22 cellular contexts compared by ENCODE assay signal in the genomic region with DNA sequence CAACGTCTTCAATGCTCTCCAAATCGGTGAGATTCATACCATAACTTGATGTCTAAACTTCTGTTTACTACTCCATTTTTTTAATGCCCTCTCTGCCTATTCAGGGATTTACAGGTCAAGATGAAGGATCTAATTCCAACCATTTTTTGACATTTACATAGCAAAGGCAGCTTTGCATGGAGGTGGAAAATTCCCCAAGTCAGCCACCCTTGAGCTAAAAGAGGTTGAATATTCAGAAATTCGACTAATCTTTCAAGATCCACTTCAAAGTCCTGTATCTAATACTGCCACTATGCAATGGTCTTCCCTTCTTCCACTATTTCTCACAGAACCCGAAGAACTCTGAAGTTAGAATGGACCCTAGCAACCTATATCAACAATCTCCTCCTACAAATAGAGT.
"Had no signal": no experiment of that assay in that cellular context is flagged by ENCODE, and none has a peak within 500 bp of the region (broad histone marks: within the 10 kb centered on the region; RNA-seq: fewer than 3 reads in every experiment).

No MANE protein-coding gene starts in this region.

- H3K9me3 ChIP-seq: heart right ventricle, testis had no signal

- H3K27me3 Mint-ChIP-seq: activated B cell treated with CpG ODN at 0.5 μM for 24 hours; activated CD4-positive, alpha-beta T cell treated with anti-CD3 and anti-CD28 coated beads for 36 hours; activated naive CD8-positive, alpha-beta T cell treated with anti-CD3 and anti-CD28 coated beads, Interleukin-2, amount 10 ng/mL, durations not matched to agents 7 days and 5 days; dendritic cell treated with granulocyte-macrophage colony-stimulating factor and Interleukin-4, amounts not matched to agents 40 ng/mL and 50 ng/mL, for 4 days; progenitor cell of endocrine pancreas; T-cell had no signal

- DNase-seq: activated B cell treated with CpG ODN at 0.5 μM for 24 hours; activated CD4-positive, alpha-beta T cell treated with anti-CD3 and anti-CD28 coated beads for 36 hours; activated CD4-positive, alpha-beta T cell treated with anti-CD3 and anti-CD28 coated beads, Interleukin-2, amount 50 U/mL, for 4 hours; activated CD8-positive, alpha-beta memory T cell treated with anti-CD3 and anti-CD28 coated beads, Interleukin-2, amount 50 U/mL, for 48 hours; activated effector memory CD4-positive, alpha-beta T cell treated with Interleukin-2 at 50 U/mL for 16 hours; activated naive CD4-positive, alpha-beta T cell treated with anti-CD3 and anti-CD28 coated beads for 36 hours; activated naive CD8-positive, alpha-beta T cell treated with anti-CD3 and anti-CD28 coated beads, Interleukin-2, amount 10 ng/mL, durations not matched to agents 7 days and 5 days; activated T-cell treated with anti-CD3 and anti-CD28 coated beads, Interleukin-2, amount 50 U/mL, for 48 hours; effector CD4-positive, alpha-beta T cell; heart right ventricle; immature natural killer cell; natural killer cell; retina; stimulated activated CD4-positive, alpha-beta T cell treated with anti-CD3 and anti-CD28 coated beads, Interleukin-2, amount 100 ng/mL, for 48 hours; stimulated activated naive CD4-positive, alpha-beta T cell; T-cell; testis had no signal

- H3K27ac ChIP-seq: cardiac muscle cell, heart right ventricle, testis had no signal

- H3K4me3 Mint-ChIP-seq: activated B cell treated with CpG ODN at 0.5 μM for 24 hours; activated CD4-positive, alpha-beta T cell treated with anti-CD3 and anti-CD28 coated beads for 36 hours; activated naive CD4-positive, alpha-beta T cell treated with anti-CD3 and anti-CD28 coated beads for 36 hours; activated naive CD8-positive, alpha-beta T cell treated with anti-CD3 and anti-CD28 coated beads, Interleukin-2, amount 10 ng/mL, durations not matched to agents 7 days and 5 days; dendritic cell treated with granulocyte-macrophage colony-stimulating factor and Interleukin-4, amounts not matched to agents 40 ng/mL and 50 ng/mL, for 4 days; immature natural killer cell; mesothelial cell of epicardium; natural killer cell; T-cell had no signal

- H3K9me3 Mint-ChIP-seq: activated B cell treated with CpG ODN at 0.5 μM for 24 hours; activated naive CD4-positive, alpha-beta T cell treated with anti-CD3 and anti-CD28 coated beads for 36 hours; activated naive CD8-positive, alpha-beta T cell treated with anti-CD3 and anti-CD28 coated beads, Interleukin-2, amount 10 ng/mL, durations not matched to agents 7 days and 5 days; dendritic cell treated with granulocyte-macrophage colony-stimulating factor and Interleukin-4, amounts not matched to agents 40 ng/mL and 50 ng/mL, for 4 days; immature natural killer cell; mesothelial cell of epicardium; natural killer cell; T-cell had no signal

- H3K36me3 Mint-ChIP-seq: immature natural killer cell, natural killer cell had no signal

- H3K36me3 ChIP-seq: cardiac muscle cell had no signal

- ATAC-seq: activated CD4-positive, alpha-beta T cell treated with anti-CD3 and anti-CD28 coated beads for 36 hours; heart right ventricle; left lobe of liver; natural killer cell; T-cell had no signal

- H3K4me3 ChIP-seq: cardiac muscle cell, heart right ventricle, testis had no signal

- H3K27ac Mint-ChIP-seq: activated B cell treated with CpG ODN at 0.5 μM for 24 hours; activated CD4-positive, alpha-beta T cell treated with anti-CD3 and anti-CD28 coated beads for 36 hours; activated naive CD4-positive, alpha-beta T cell treated with anti-CD3 and anti-CD28 coated beads for 36 hours; activated naive CD8-positive, alpha-beta T cell treated with anti-CD3 and anti-CD28 coated beads, Interleukin-2, amount 10 ng/mL, durations not matched to agents 7 days and 5 days; dendritic cell treated with granulocyte-macrophage colony-stimulating factor and Interleukin-4, amounts not matched to agents 40 ng/mL and 50 ng/mL, for 4 days; immature natural killer cell; mesothelial cell of epicardium; natural killer cell; progenitor cell of endocrine pancreas; T-cell had no signal

- H3K27me3 ChIP-seq: cardiac muscle cell, heart right ventricle, testis had no signal
